In the genomic region with DNA sequence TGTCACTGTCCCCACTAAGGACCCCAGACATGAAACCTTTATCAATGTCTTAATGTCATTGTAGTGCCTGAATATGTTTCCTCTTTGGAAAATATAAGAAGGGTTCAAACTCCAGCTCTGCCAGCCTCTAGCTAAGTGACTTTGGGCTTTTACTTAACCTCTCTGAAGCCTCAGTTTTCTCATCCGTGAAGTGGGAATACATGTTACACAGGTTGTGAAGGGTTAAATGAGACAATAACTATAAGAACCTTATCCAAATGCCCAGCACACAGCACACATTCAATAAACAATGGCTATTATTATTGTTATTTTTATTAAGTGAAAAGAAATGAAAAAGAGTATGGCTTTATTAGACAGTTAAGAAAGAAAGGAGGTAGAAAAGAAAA, we compare ENCODE assay signal across 1 cellular context.
TF ChIP-seq lines count a peak whose summit lies in the region.

No MANE protein-coding gene starts in this region.

TF ChIP-seq in K562, 482 proteins besides CTCF, POLR2A, EP300 and RAD21:
- TF ChIP-seq RBM25 (IDR thresholded peaks at IDR 0.05; ENCODE audit: low read depth, low read length, severe bottlenecking) (peak; percentile 65), SMAD1 (IDR thresholded peaks at IDR 0.05; ENCODE audit: low read depth, low read length, partially characterized antibody) (no peak), MEIS2 (IDR thresholded peaks at IDR 0.05; ENCODE audit: partially characterized antibody) (no peak), DDX20 (tag; IDR thresholded peaks at IDR 0.05; ENCODE audit: low read depth) (no peak)
